ENCODE assay signal across 18 cellular contexts in genomic region chr5:155480731-155481131, GRCh38.
DNase-seq lines count a peak whose midpoint lies in the region; ATAC-seq and TF ChIP-seq lines count a peak whose summit lies in the region.
"Had no signal": no experiment of that assay in that cellular context is flagged by ENCODE, and none has a peak within 500 bp of the region (broad histone marks: within the 10 kb centered on the region; RNA-seq: fewer than 3 reads in every experiment).

No MANE protein-coding gene starts in this region.

- no peaks in the 10 kb centered on the region for H3K4me1 Mint-ChIP-seq in CD8-positive, alpha-beta T cell (ENCODE audit: low read depth)

- intact Hi-C loops in left ventricle myocardium inferior (cut with micrococcal nuclease): no loop called here
- intact Hi-C loops in CD8-positive, alpha-beta T cell (cut with DNase I, micrococcal nuclease): no loop called here

- ATAC-seq in CD8-positive, alpha-beta T cell: no peak
- no peak for ATAC-seq in HG02623 (IDR thresholded peaks at IDR 0.05; ENCODE audit: unreplicated experiment)

- H3K36me3 ChIP-seq in left ventricle myocardium inferior: no peaks in the 10 kb centered on the region
- H3K36me3 ChIP-seq in CD8-positive, alpha-beta T cell (ENCODE audit: insufficient read depth, low read length): no peaks in the 10 kb centered on the region
- H3K36me3 ChIP-seq: BLaER1 had no signal

- H3K9me3 ChIP-seq in left ventricle myocardium inferior (replicated peaks): peaks cover 12% of the 10 kb centered on the region
- no peaks in the 10 kb centered on the region for H3K9me3 ChIP-seq in CD8-positive, alpha-beta T cell (ENCODE audit: low read length)
- H3K9me3 ChIP-seq: BLaER1 had no signal

- peak; percentile 97 for DNase-seq in NCI-H82 (lab: John Stamatoyannopoulos, UW)
- DNase-seq in epithelial cell of esophagus (ENCODE audit: low read depth): peak; percentile 44
- DNase-seq in left ventricle myocardium inferior: peak; percentile 18
- peak; percentile 74 for DNase-seq in renal cortical epithelial cell (ENCODE audit: low read depth)
- DNase-seq in CD8-positive, alpha-beta T cell: no peak
- DNase-seq in AG08396 (ENCODE audit: low spot score): no peak
- DNase-seq: ACHN, DMS153, H7, KG1, NCI-H1048, NCI-H1694, NCI-H2107, NCI-H226, NCI-H69, PC-9 had no signal

- no peak overlapping the region for H3K27ac Mint-ChIP-seq in CD8-positive, alpha-beta T cell

- no peaks in the 10 kb centered on the region for H3K27me3 ChIP-seq in left ventricle myocardium inferior (ENCODE audit: low read depth)
- no peaks in the 10 kb centered on the region for H3K27me3 ChIP-seq in CD8-positive, alpha-beta T cell (ENCODE audit: insufficient read depth, low read length)
- H3K27me3 ChIP-seq: BLaER1 had no signal

- H3K4me3 ChIP-seq in epithelial cell of esophagus (ENCODE audit: low read length) (no peak overlapping the region), left ventricle myocardium inferior (no peak overlapping the region)
- H3K4me3 ChIP-seq in CD8-positive, alpha-beta T cell (ENCODE audit: low read depth, low read length): no peak overlapping the region
- H3K4me3 ChIP-seq: BLaER1, PC-9 had no signal

- peaks cover 28% of the 10 kb centered on the region for H3K4me1 ChIP-seq in left ventricle myocardium inferior
- H3K4me1 ChIP-seq in CD8-positive, alpha-beta T cell (ENCODE audit: insufficient read depth, low read length): no peaks in the 10 kb centered on the region
- H3K4me1 ChIP-seq: BLaER1 had no signal

- H3K27ac ChIP-seq in left ventricle myocardium inferior (replicated peaks): peak overlapping the region; percentile 86
- no peak overlapping the region for H3K27ac ChIP-seq in CD8-positive, alpha-beta T cell (ENCODE audit: low read depth, low read length)
- H3K27ac ChIP-seq: BLaER1, PC-9 had no signal

- no peaks in the 10 kb centered on the region for H3K27me3 Mint-ChIP-seq in CD8-positive, alpha-beta T cell (ENCODE audit: low read depth)

- H3K36me3 Mint-ChIP-seq in CD8-positive, alpha-beta T cell: no peaks in the 10 kb centered on the region

- no peaks in the 10 kb centered on the region for H3K9me3 Mint-ChIP-seq in CD8-positive, alpha-beta T cell

- no peak overlapping the region for H3K4me3 Mint-ChIP-seq in CD8-positive, alpha-beta T cell

- TF ChIP-seq CTCF in epithelial cell of esophagus (IDR thresholded peaks at IDR 0.05; ENCODE audit: insufficient read depth, low read depth, low read length, missing control alignments) (no peak), left ventricle myocardium inferior (IDR thresholded peaks at IDR 0.05; ENCODE audit: borderline replicate concordance) (no peak)
- TF ChIP-seq CTCF in CD8-positive, alpha-beta T cell (IDR thresholded peaks at IDR 0.05): no peak

- CTCF ChIA-PET in CD8-positive, alpha-beta T cell (lab: Charles Lee): no interaction called here

- POLR2A ChIA-PET in CD8-positive, alpha-beta T cell (lab: Charles Lee): no interaction called here

Comparison
In these comparisons a context has a peak if more than half of its experiments do, and no peak if none do; other contexts are left out.
1. DNase-seq: peak in NCI-H82 (single experiment), epithelial cell of esophagus (single experiment), left ventricle myocardium inferior (single experiment) and renal cortical epithelial cell (single experiment); none in CD8-positive, alpha-beta T cell (0 of 7) and AG08396 (single experiment).